12 cellular contexts compared by ENCODE assay signal in genomic region chr10:35770817-35771355, GRCh38.
"Had no signal": no experiment of that assay in that cellular context is flagged by ENCODE, and none has a peak within 500 bp of the region (broad histone marks: within the 10 kb centered on the region; RNA-seq: fewer than 3 reads in every experiment).

No MANE protein-coding gene starts in this region.

- H3K27ac ChIP-seq: right atrium auricular region, SK-N-MC, skin epidermis, tibial nerve had no signal

- H3K4me3 ChIP-seq: right atrium auricular region, SK-N-MC, skin epidermis, tibial nerve had no signal

- ATAC-seq: left lobe of liver, T-cell had no signal

- H3K4me1 ChIP-seq: right atrium auricular region, tibial nerve had no signal

- H3K9me3 ChIP-seq: right atrium auricular region, tibial nerve had no signal

- H3K36me3 ChIP-seq: right atrium auricular region, tibial nerve had no signal

- DNase-seq: activated CD4-positive, alpha-beta T cell treated with anti-CD3 and anti-CD28 coated beads for 48 hours; activated naive CD4-positive, alpha-beta T cell treated with Interleukin-2 at 50 U/mL for 16 hours; caudate nucleus; cortex of kidney; effector CD8-positive, alpha-beta T cell; T-cell; T1000 had no signal

- H3K27me3 ChIP-seq: right atrium auricular region, tibial nerve had no signal
